Comparison of ENCODE assay signal across 24 cellular contexts in genomic region chr9:110566156-110566555, GRCh38. TPM values are rescaled to one million over a fixed set of nuclear protein-coding genes. Genes with fewer than 3 reads are reported as not detected.
"Had no signal": no experiment of that assay in that cellular context is flagged by ENCODE, and none has a peak within 500 bp of the region (broad histone marks: within the 10 kb centered on the region; RNA-seq: fewer than 3 reads in every experiment).

No MANE protein-coding gene starts in this region.

- DNase-seq: dermis blood vessel endothelial cell; dorsolateral prefrontal cortex; effector CD4-positive, alpha-beta T cell; effector memory CD4-positive, alpha-beta T cell; foreskin keratinocyte; heart left ventricle; hypothalamus; immature natural killer cell; islet precursor cell; kidney; kidney glomerular epithelial cell; left colon; left ventricle myocardium inferior; lower lobe of right lung; mesenchymal stem cell; mucosa of descending colon; naive B cell; naive thymus-derived CD8-positive, alpha-beta T cell had no signal

- H3K4me3 Mint-ChIP-seq: immature natural killer cell; mesothelial cell of epicardium; naive B cell; naive thymus-derived CD8-positive, alpha-beta T cell had no signal

- H3K27ac Mint-ChIP-seq: immature natural killer cell; mesothelial cell of epicardium; naive B cell; naive thymus-derived CD8-positive, alpha-beta T cell had no signal

- H3K4me3 ChIP-seq: coronary artery, dorsolateral prefrontal cortex, esophagus muscularis mucosa, gastroesophageal sphincter, heart left ventricle, hepatocyte, left ventricle myocardium inferior, lower lobe of right lung, mucosa of descending colon had no signal

- H3K27ac ChIP-seq: coronary artery, esophagus muscularis mucosa, foreskin keratinocyte, gastroesophageal sphincter, heart left ventricle, hepatocyte, left ventricle myocardium inferior, lower lobe of right lung had no signal

- H3K36me3 ChIP-seq: esophagus muscularis mucosa, gastroesophageal sphincter, left ventricle myocardium inferior had no signal

- H3K4me1 Mint-ChIP-seq: immature natural killer cell; naive B cell; naive thymus-derived CD8-positive, alpha-beta T cell had no signal

- H3K27me3 ChIP-seq: dorsolateral prefrontal cortex, esophagus muscularis mucosa, gastroesophageal sphincter, heart left ventricle, hepatocyte had no signal

- ATAC-seq: foreskin keratinocyte; gastroesophageal sphincter; heart left ventricle; left colon; left lobe of liver; lower lobe of right lung; mucosa of descending colon; naive thymus-derived CD8-positive, alpha-beta T cell had no signal

- H3K9me3 Mint-ChIP-seq: mesothelial cell of epicardium had no signal

- H3K36me3 Mint-ChIP-seq: immature natural killer cell, naive B cell had no signal

RNA-seq across cellular contexts. Expression of gene SVEP1, which starts 13.4 kb away (rescaled TPM):
- total RNA-seq: naive thymus-derived CD8-positive, alpha-beta T cell had no signal
